ENCODE assay signal across 16 cellular contexts in the genomic region with DNA sequence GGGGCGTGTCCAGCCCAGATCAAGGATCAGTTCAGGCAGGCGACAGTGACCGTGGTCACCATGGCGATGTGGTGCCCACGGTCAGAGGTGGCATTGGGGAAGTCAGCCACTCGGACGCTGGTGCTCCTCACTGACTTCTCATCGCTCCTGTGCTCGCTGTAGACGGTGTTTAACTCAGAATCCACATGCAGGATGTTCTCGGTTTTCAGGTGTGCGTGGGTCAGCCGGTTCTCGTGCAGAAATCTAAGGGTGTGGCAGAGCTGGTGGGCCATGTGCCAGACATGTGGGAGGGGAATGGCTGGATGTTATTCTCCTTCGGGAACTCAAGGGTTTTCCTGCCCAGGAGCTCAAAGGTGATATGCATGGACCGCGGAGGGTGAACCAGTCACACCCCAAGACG. TPM values are rescaled to one million over a fixed set of nuclear protein-coding genes. Genes with fewer than 3 reads are reported as not detected.
DNase-seq lines count a peak whose midpoint lies in the region; ATAC-seq and TF ChIP-seq lines count a peak whose summit lies in the region.
"Had no signal": no experiment of that assay in that cellular context is flagged by ENCODE, and none has a peak within 500 bp of the region (broad histone marks: within the 10 kb centered on the region; RNA-seq: fewer than 3 reads in every experiment).

No MANE protein-coding gene starts in this region.

- CTCF ChIA-PET in CD8-positive, alpha-beta T cell (lab: Charles Lee) = interaction anchor here (1.3 kb wide), 1 partner anchor 19 kb away, joined by 5 read pairs; no protein-coding TSS in a partner anchor

- no peak overlapping the region for H3K4me2 ChIP-seq in neural progenitor cell
- H3K4me2 ChIP-seq: KMS-11 had no signal

- POLR2A ChIA-PET in CD8-positive, alpha-beta T cell (lab: Charles Lee) = no interaction called here

- DNase-seq in CD8-positive, alpha-beta T cell = no peak
- DNase-seq in GM06990 (ENCODE audit: extremely low read depth, insufficient read length) (peak; percentile 6), neural progenitor cell (ENCODE audit: low spot score) (no peak), esophagus squamous epithelium (lab: John Stamatoyannopoulos, UW) (no peak)
- DNase-seq in activated T-helper 1 cell treated with anti-CD3 and anti-CD28 coated beads, Interleukin-12 subunit alpha, Interleukin-12 subunit beta, Interleukin-2, Interleukin-4 antibody, amounts not matched to agents 30 ng/mL and 10 ng/mL and 1 ng/mL, durations not matched to agents 14 hours and 24 hours and 36 hours (ENCODE audit: low spot score) = no peak
- DNase-seq in stimulated activated CD4-positive, alpha-beta T cell treated with anti-CD3 and anti-CD28 coated beads, Interleukin-15, amount 100 ng/mL, for 24 hours = no peak
- DNase-seq: NCI-H1105, NCI-H2227 treated with DMSO at 0.1 percent for 48 hours, SIG-M5 had no signal

- TF ChIP-seq POLR2A in esophagus squamous epithelium (IDR thresholded peaks at IDR 0.05) = no peak

- H3K4me1 ChIP-seq in CD8-positive, alpha-beta T cell (ENCODE audit: insufficient read depth, low read length) = no peaks in the 10 kb centered on the region
- no peaks in the 10 kb centered on the region for H3K4me1 ChIP-seq in neural progenitor cell
- no peaks in the 10 kb centered on the region for H3K4me1 ChIP-seq in esophagus squamous epithelium

- H3K4me1 Mint-ChIP-seq in CD8-positive, alpha-beta T cell (ENCODE audit: low read depth) = no peaks in the 10 kb centered on the region
- no peaks in the 10 kb centered on the region for H3K4me1 Mint-ChIP-seq in activated T-helper 17 cell treated with anti-CD3 and anti-CD28 coated beads, Interleukin-2, amount 50 U/mL, for 72 hours
- no peaks in the 10 kb centered on the region for H3K4me1 Mint-ChIP-seq in neural progenitor cell
- H3K4me1 Mint-ChIP-seq in activated T-helper 1 cell treated with anti-CD3 and anti-CD28 coated beads, Interleukin-12 subunit alpha, Interleukin-12 subunit beta, Interleukin-2, Interleukin-4 antibody, amounts not matched to agents 30 ng/mL and 10 ng/mL and 1 ng/mL, durations not matched to agents 14 hours and 24 hours and 36 hours (ENCODE audit: low read depth) = no peaks in the 10 kb centered on the region

- H3K79me2 ChIP-seq in neural progenitor cell (ENCODE audit: low read depth) = no peaks in the 10 kb centered on the region

- no peaks in the 10 kb centered on the region for H4K20me1 ChIP-seq in neural progenitor cell (ENCODE audit: low read depth)

- intact Hi-C loops in CD8-positive, alpha-beta T cell (cut with DNase I, micrococcal nuclease) = loop anchor here in 1 of 2 experiments (5.0 kb wide), 1 partner anchor 886 kb away; no protein-coding TSS in a partner anchor
- intact Hi-C loops in esophagus squamous epithelium (cut with DNase I) = no loop called here
- intact Hi-C loops in activated T-helper 1 cell treated with anti-CD3 and anti-CD28 coated beads, Interleukin-12 subunit alpha, Interleukin-12 subunit beta, Interleukin-2, Interleukin-4 antibody, amounts not matched to agents 30 ng/mL and 10 ng/mL and 1 ng/mL, durations not matched to agents 14 hours and 24 hours and 36 hours (cut with micrococcal nuclease) = loop anchor here (2.0 to 5.0 kb wide), 4 partner anchors 166 to 871 kb away; no protein-coding TSS in a partner anchor

- peaks cover 6% of the 10 kb centered on the region for H3K27me3 Mint-ChIP-seq in CD8-positive, alpha-beta T cell (ENCODE audit: low read depth)
- H3K27me3 Mint-ChIP-seq in activated T-helper 17 cell treated with anti-CD3 and anti-CD28 coated beads, Interleukin-2, amount 50 U/mL, for 72 hours = peaks cover 3% of the 10 kb centered on the region
- H3K27me3 Mint-ChIP-seq in neural progenitor cell (ENCODE audit: insufficient read depth, low read depth) = no peaks in the 10 kb centered on the region
- H3K27me3 Mint-ChIP-seq in activated T-helper 1 cell treated with anti-CD3 and anti-CD28 coated beads, Interleukin-12 subunit alpha, Interleukin-12 subunit beta, Interleukin-2, Interleukin-4 antibody, amounts not matched to agents 30 ng/mL and 10 ng/mL and 1 ng/mL, durations not matched to agents 14 hours and 24 hours and 36 hours (ENCODE audit: insufficient read depth) = peaks cover 4% of the 10 kb centered on the region
- H3K27me3 Mint-ChIP-seq: CD4-positive, alpha-beta memory T cell had no signal

- no peaks in the 10 kb centered on the region for H3K36me3 ChIP-seq in CD8-positive, alpha-beta T cell (ENCODE audit: insufficient read depth, low read length)
- no peaks in the 10 kb centered on the region for H3K36me3 ChIP-seq in GM06990 (ENCODE audit: control insufficient read depth, insufficient read depth, low read length)
- H3K36me3 ChIP-seq in neural progenitor cell = no peaks in the 10 kb centered on the region
- no peaks in the 10 kb centered on the region for H3K36me3 ChIP-seq in esophagus squamous epithelium

- peaks cover 4% of the 10 kb centered on the region for H3K9me3 Mint-ChIP-seq in CD8-positive, alpha-beta T cell
- H3K9me3 Mint-ChIP-seq in activated T-helper 17 cell treated with anti-CD3 and anti-CD28 coated beads, Interleukin-2, amount 50 U/mL, for 72 hours = no peaks in the 10 kb centered on the region
- peaks cover 14% of the 10 kb centered on the region for H3K9me3 Mint-ChIP-seq in neural progenitor cell
- no peaks in the 10 kb centered on the region for H3K9me3 Mint-ChIP-seq in activated T-helper 1 cell treated with anti-CD3 and anti-CD28 coated beads, Interleukin-12 subunit alpha, Interleukin-12 subunit beta, Interleukin-2, Interleukin-4 antibody, amounts not matched to agents 30 ng/mL and 10 ng/mL and 1 ng/mL, durations not matched to agents 14 hours and 24 hours and 36 hours

- no peaks in the 10 kb centered on the region for H3K36me3 Mint-ChIP-seq in CD8-positive, alpha-beta T cell
- no peaks in the 10 kb centered on the region for H3K36me3 Mint-ChIP-seq in activated T-helper 17 cell treated with anti-CD3 and anti-CD28 coated beads, Interleukin-2, amount 50 U/mL, for 72 hours (ENCODE audit: low read depth)
- H3K36me3 Mint-ChIP-seq in neural progenitor cell = no peaks in the 10 kb centered on the region
- no peaks in the 10 kb centered on the region for H3K36me3 Mint-ChIP-seq in activated T-helper 1 cell treated with anti-CD3 and anti-CD28 coated beads, Interleukin-12 subunit alpha, Interleukin-12 subunit beta, Interleukin-2, Interleukin-4 antibody, amounts not matched to agents 30 ng/mL and 10 ng/mL and 1 ng/mL, durations not matched to agents 14 hours and 24 hours and 36 hours (ENCODE audit: low read depth)
- H3K36me3 Mint-ChIP-seq: CD4-positive, alpha-beta memory T cell had no signal

- ATAC-seq in CD8-positive, alpha-beta T cell = no peak
- no peak for ATAC-seq in activated T-helper 17 cell treated with anti-CD3 and anti-CD28 coated beads, Interleukin-2, amount 50 U/mL, for 72 hours (replicated peaks)

- H3K4me3 ChIP-seq in CD8-positive, alpha-beta T cell (ENCODE audit: low read depth, low read length) = no peak overlapping the region
- H3K4me3 ChIP-seq in GM06990 (replicated peaks; ENCODE audit: low read depth, low read length) (no peak overlapping the region), neural progenitor cell (no peak overlapping the region), esophagus squamous epithelium (no peak overlapping the region)

- H3K27me3 ChIP-seq in CD8-positive, alpha-beta T cell (ENCODE audit: insufficient read depth, low read length) = no peaks in the 10 kb centered on the region
- no peaks in the 10 kb centered on the region for H3K27me3 ChIP-seq in GM06990 (replicated peaks; ENCODE audit: control insufficient read depth, insufficient read depth, low read length)
- H3K27me3 ChIP-seq in neural progenitor cell = no peaks in the 10 kb centered on the region
- peaks cover 0 to 7% (median 0%) of the 10 kb centered on the region in 4 donors for H3K27me3 ChIP-seq in esophagus squamous epithelium

- no peaks in the 10 kb centered on the region for H3F3A ChIP-seq in neural progenitor cell (ENCODE audit: low read depth)

- TF ChIP-seq CTCF in CD8-positive, alpha-beta T cell (IDR thresholded peaks at IDR 0.05) = no peak
- TF ChIP-seq CTCF in GM06990 (IDR thresholded peaks at IDR 0.05; ENCODE audit: insufficient read depth, low read length, poor library complexity, severe bottlenecking) (no peak), neural progenitor cell (IDR thresholded peaks at IDR 0.05) (no peak), esophagus squamous epithelium (IDR thresholded peaks at IDR 0.05) (no peak)

- no peaks in the 10 kb centered on the region for H3K9me3 ChIP-seq in CD8-positive, alpha-beta T cell (ENCODE audit: low read length)
- H3K9me3 ChIP-seq in neural progenitor cell (ENCODE audit: low read depth) (peaks cover 23% of the 10 kb centered on the region), esophagus squamous epithelium (peaks cover 0 to 15% (median 6%) of the 10 kb centered on the region in 3 donors)
- H3K9me3 ChIP-seq: SK-N-SH had no signal

- H3K27ac Mint-ChIP-seq in CD8-positive, alpha-beta T cell = no peak overlapping the region
- H3K27ac Mint-ChIP-seq in activated T-helper 17 cell treated with anti-CD3 and anti-CD28 coated beads, Interleukin-2, amount 50 U/mL, for 72 hours = no peak overlapping the region
- no peak overlapping the region for H3K27ac Mint-ChIP-seq in neural progenitor cell
- H3K27ac Mint-ChIP-seq in activated T-helper 1 cell treated with anti-CD3 and anti-CD28 coated beads, Interleukin-12 subunit alpha, Interleukin-12 subunit beta, Interleukin-2, Interleukin-4 antibody, amounts not matched to agents 30 ng/mL and 10 ng/mL and 1 ng/mL, durations not matched to agents 14 hours and 24 hours and 36 hours = no peak overlapping the region

- WGBS in esophagus squamous epithelium, 2 donors = 92 to 96% methylated on average over 12 to 18 of the region's 18 CpGs

- H3K4me3 Mint-ChIP-seq in CD8-positive, alpha-beta T cell = peak overlapping the region; percentile 88
- peak overlapping the region; percentile 13 for H3K4me3 Mint-ChIP-seq in activated T-helper 17 cell treated with anti-CD3 and anti-CD28 coated beads, Interleukin-2, amount 50 U/mL, for 72 hours
- peak overlapping the region; percentile 46 for H3K4me3 Mint-ChIP-seq in neural progenitor cell
- no peak overlapping the region for H3K4me3 Mint-ChIP-seq in activated T-helper 1 cell treated with anti-CD3 and anti-CD28 coated beads, Interleukin-12 subunit alpha, Interleukin-12 subunit beta, Interleukin-2, Interleukin-4 antibody, amounts not matched to agents 30 ng/mL and 10 ng/mL and 1 ng/mL, durations not matched to agents 14 hours and 24 hours and 36 hours

- H2AFZ ChIP-seq in neural progenitor cell (replicated peaks) = no peak overlapping the region

- H3K9ac ChIP-seq in neural progenitor cell = no peak overlapping the region
- H3K9ac ChIP-seq: KMS-11 had no signal

- no peak overlapping the region for H3K27ac ChIP-seq in CD8-positive, alpha-beta T cell (ENCODE audit: low read depth, low read length)
- H3K27ac ChIP-seq in neural progenitor cell (no peak overlapping the region), esophagus squamous epithelium (no peak overlapping the region)
- H3K27ac ChIP-seq: KMS-11, RWPE1 had no signal

RNA-seq across cellular contexts. Expression of a gene that starts 11.7 kb away (rescaled TPM):
- total RNA-seq in CD8-positive, alpha-beta T cell = not detected
- not detected for total RNA-seq in activated T-helper 17 cell treated with anti-CD3 and anti-CD28 coated beads, Interleukin-2, amount 50 U/mL, for 72 hours
- total RNA-seq in neural progenitor cell (ENCODE audit: low replicate concordance) = not detected in 2 replicates
- not detected for total RNA-seq in esophagus squamous epithelium
- total RNA-seq in activated T-helper 1 cell treated with anti-CD3 and anti-CD28 coated beads, Interleukin-12 subunit alpha, Interleukin-12 subunit beta, Interleukin-2, Interleukin-4 antibody, amounts not matched to agents 30 ng/mL and 10 ng/mL and 1 ng/mL, durations not matched to agents 14 hours and 24 hours and 36 hours = not detected in 2 replicates
- total RNA-seq: CD4-positive, alpha-beta memory T cell; Daoy; H4 had no signal

RNA-seq across cellular contexts. Expression of a gene that starts 12.2 kb away (rescaled TPM):
- under 1 TPM; 0.35 to 0.36 TPM for total RNA-seq in CD8-positive, alpha-beta T cell
- total RNA-seq in activated T-helper 17 cell treated with anti-CD3 and anti-CD28 coated beads, Interleukin-2, amount 50 U/mL, for 72 hours = not detected
- not detected in 2 replicates for total RNA-seq in neural progenitor cell (ENCODE audit: low replicate concordance)
- not detected for total RNA-seq in esophagus squamous epithelium
- 0.21 TPM in 1 of 2 replicates, not detected in the other for total RNA-seq in activated T-helper 1 cell treated with anti-CD3 and anti-CD28 coated beads, Interleukin-12 subunit alpha, Interleukin-12 subunit beta, Interleukin-2, Interleukin-4 antibody, amounts not matched to agents 30 ng/mL and 10 ng/mL and 1 ng/mL, durations not matched to agents 14 hours and 24 hours and 36 hours
- total RNA-seq: Daoy, H4 had no signal

RNA-seq across cellular contexts. Expression of a gene that starts 16.4 kb away (rescaled TPM):
- not detected for total RNA-seq in CD8-positive, alpha-beta T cell
- not detected for total RNA-seq in activated T-helper 17 cell treated with anti-CD3 and anti-CD28 coated beads, Interleukin-2, amount 50 U/mL, for 72 hours
- total RNA-seq in neural progenitor cell (ENCODE audit: low replicate concordance) = not detected in 2 replicates
- under 1 TPM in 1 of 4 donors, not detected in 3; 0.23 TPM for total RNA-seq in esophagus squamous epithelium
- not detected in 2 replicates for total RNA-seq in activated T-helper 1 cell treated with anti-CD3 and anti-CD28 coated beads, Interleukin-12 subunit alpha, Interleukin-12 subunit beta, Interleukin-2, Interleukin-4 antibody, amounts not matched to agents 30 ng/mL and 10 ng/mL and 1 ng/mL, durations not matched to agents 14 hours and 24 hours and 36 hours
- total RNA-seq: CD4-positive, alpha-beta memory T cell had no signal

RNA-seq across cellular contexts. Expression of a gene that starts 28.6 kb away (rescaled TPM):
- under 1 TPM; 0.62 to 0.69 TPM for total RNA-seq in CD8-positive, alpha-beta T cell
- under 1 TPM in 1 of 2 donors, not detected in 1; 0.26 TPM for total RNA-seq in activated T-helper 17 cell treated with anti-CD3 and anti-CD28 coated beads, Interleukin-2, amount 50 U/mL, for 72 hours
- total RNA-seq in neural progenitor cell (ENCODE audit: low replicate concordance) (not detected in 2 replicates), esophagus squamous epithelium (not detected)
- not detected in 2 replicates for total RNA-seq in activated T-helper 1 cell treated with anti-CD3 and anti-CD28 coated beads, Interleukin-12 subunit alpha, Interleukin-12 subunit beta, Interleukin-2, Interleukin-4 antibody, amounts not matched to agents 30 ng/mL and 10 ng/mL and 1 ng/mL, durations not matched to agents 14 hours and 24 hours and 36 hours
- total RNA-seq: Daoy, H4 had no signal

RNA-seq across cellular contexts. Expression of a gene that starts 41.0 kb away (rescaled TPM):
- not detected for total RNA-seq in CD8-positive, alpha-beta T cell
- not detected for total RNA-seq in activated T-helper 17 cell treated with anti-CD3 and anti-CD28 coated beads, Interleukin-2, amount 50 U/mL, for 72 hours
- total RNA-seq in neural progenitor cell (ENCODE audit: low replicate concordance) (not detected in 2 replicates), esophagus squamous epithelium (1 to 10 TPM in 2 of 4 donors, not detected in 2; 1.5 to 1.8 TPM)
- 0.22 TPM in 1 of 2 replicates, not detected in the other for total RNA-seq in activated T-helper 1 cell treated with anti-CD3 and anti-CD28 coated beads, Interleukin-12 subunit alpha, Interleukin-12 subunit beta, Interleukin-2, Interleukin-4 antibody, amounts not matched to agents 30 ng/mL and 10 ng/mL and 1 ng/mL, durations not matched to agents 14 hours and 24 hours and 36 hours
- total RNA-seq: CD4-positive, alpha-beta memory T cell; H4 had no signal
